In the genomic region with DNA sequence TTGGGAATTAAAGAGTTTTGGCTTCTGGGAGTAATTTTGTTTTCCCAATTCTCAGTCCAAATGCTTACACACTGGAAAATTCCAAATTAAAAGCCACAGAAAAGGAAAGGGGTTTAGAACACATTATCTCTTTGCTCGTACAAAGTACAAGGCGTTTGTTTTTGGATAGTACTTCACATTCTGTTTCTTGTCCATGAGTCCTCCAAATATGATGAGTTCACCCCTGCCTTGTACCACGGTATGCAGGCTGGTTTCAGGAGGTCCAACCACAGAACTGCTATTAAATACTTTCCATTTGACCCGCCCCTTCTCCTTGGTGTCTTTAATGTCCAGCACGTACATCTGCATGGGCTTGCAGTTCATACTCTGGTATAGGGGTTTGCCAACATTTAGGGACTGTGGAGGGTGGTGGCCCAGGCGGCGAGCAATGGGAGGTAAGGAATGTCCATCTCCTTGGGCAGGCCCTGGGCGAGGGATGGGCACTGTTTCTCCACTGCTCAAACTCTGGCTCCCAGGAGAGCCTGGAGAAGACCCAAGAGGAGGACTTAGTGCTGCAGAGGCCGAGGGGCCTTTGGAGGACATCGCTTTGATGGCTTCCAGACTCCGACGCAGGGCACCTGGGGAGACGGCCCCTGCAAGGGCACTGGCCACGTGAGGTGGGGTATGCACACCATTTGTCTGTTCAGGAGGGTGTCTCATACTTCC, we compare ENCODE assay signal across 14 cellular contexts. TPM values are rescaled to one million over a fixed set of nuclear protein-coding genes. Genes with fewer than 3 reads are reported as not detected.
DNase-seq lines count a peak whose midpoint lies in the region; ATAC-seq and TF ChIP-seq lines count a peak whose summit lies in the region.
"Had no signal": no experiment of that assay in that cellular context is flagged by ENCODE, and none has a peak within 500 bp of the region (broad histone marks: within the 10 kb centered on the region; RNA-seq: fewer than 3 reads in every experiment).

No MANE protein-coding gene starts in this region.

- H3K9me3 ChIP-seq in mammary epithelial cell (replicated peaks; ENCODE audit: insufficient read depth, low read length) = no peaks in the 10 kb centered on the region
- H3K9me3 ChIP-seq in esophagus (ENCODE audit: control insufficient read depth in 2 of 2, insufficient read depth in 1 of 2, low read depth in 1 of 2, low read length in 1 of 2) = no peaks in the 10 kb centered on the region
- H3K9me3 ChIP-seq in mucosa of rectum (ENCODE audit: control insufficient read depth in 2 of 2, low read length in 2 of 2) = no peaks in the 10 kb centered on the region
- no peaks in the 10 kb centered on the region for H3K9me3 ChIP-seq in aorta (ENCODE audit: control insufficient read depth, low read length)
- H3K9me3 ChIP-seq in BE2C = no peaks in the 10 kb centered on the region

- H4K20me1 ChIP-seq in mammary epithelial cell (ENCODE audit: insufficient read depth, low read length) = no peaks in the 10 kb centered on the region

- H3K4me3 ChIP-seq in mammary epithelial cell (replicated peaks in 1 of 3; ENCODE audit: insufficient read depth in 1 of 3, low read depth in 2 of 3, low read length in 3 of 3) (no peak overlapping the region), esophagus (ENCODE audit: low read depth in 1 of 2, low read length in 2 of 2) (no peak overlapping the region), mucosa of rectum (ENCODE audit: low read length in 2 of 2) (no peak overlapping the region), aorta (ENCODE audit: low read length in 2 of 2) (no peak overlapping the region), BE2C (ENCODE audit: low read depth, low read length) (no peak overlapping the region)

- peak; percentile 52 for ATAC-seq in aorta (ENCODE audit: low FRiP score)
- no peak for ATAC-seq in T-cell (replicated peaks in 1 of 4)

- H2AFZ ChIP-seq in mammary epithelial cell (ENCODE audit: low read depth, low read length) = no peak overlapping the region

- H3K4me2 ChIP-seq in mammary epithelial cell (ENCODE audit: insufficient read depth, low read depth, low read length) = no peak overlapping the region

- BruUV-seq in MCF 10A (replicated peaks; lab: Mats Ljungman, UMichigan) (TSS peak; percentile 15), mammary epithelial cell (replicated peaks; lab: Mats Ljungman, UMichigan) (no TSS peak)

- dilution Hi-C loops in mammary epithelial cell (cut with HindIII; ENCODE audit: low sequenced_read_pairs) = no loop called here

- in situ Hi-C loops in mammary epithelial cell (cut with MboI; ENCODE audit: low sequenced_read_pairs in 2 of 2) = no loop called here

- H3K27ac ChIP-seq in mammary epithelial cell (ENCODE audit: insufficient read depth, low read depth, low read length) (no peak overlapping the region), esophagus (ENCODE audit: low read depth in 2 of 2, low read length in 1 of 2) (peak overlapping the region; percentile 59 to 77), mucosa of rectum (ENCODE audit: low read depth in 2 of 2, low read length in 2 of 2) (peak overlapping the region; percentile 33 to 62), aorta (ENCODE audit: low read depth in 1 of 2, low read length in 2 of 2) (peak overlapping the region; percentile 25 to 69)

- DNase-seq in MCF 10A (ENCODE audit: unreplicated experiment) (no peak), mammary epithelial cell (no peak), aorta (peak in 1 of 2 donors; percentile 70), T-cell (no peak), posterior cingulate gyrus (no peak), BE2C (no peak)
- DNase-seq: amniotic stem cell, DMS79, KG1, NCI-H2029 treated with DMSO at 0.1 percent for 48 hours, T-helper 9 cell had no signal

- H3K27me3 Mint-ChIP-seq in MCF 10A (ENCODE audit: insufficient read depth, unreplicated experiment) = no peaks in the 10 kb centered on the region
- H3K27me3 Mint-ChIP-seq in T-cell = no peaks in the 10 kb centered on the region

- POLR2A ChIA-PET in MCF 10A (lab: Yijun Ruan, JAX) (interaction anchor here (1.0 to 2.1 kb wide), 2 partner anchors 70 to 102 kb away, joined by 4 to 5 read pairs; partner anchors contain the start of gene FBXO42), T-cell (lab: Charles Lee) (no interaction called here)

- no peak overlapping the region for H3K4me3 Mint-ChIP-seq in MCF 10A (ENCODE audit: unreplicated experiment)
- H3K4me3 Mint-ChIP-seq in T-cell = no peak overlapping the region
- H3K4me3 Mint-ChIP-seq: neural crest cell had no signal

- no peaks in the 10 kb centered on the region for H3K27me3 ChIP-seq in mammary epithelial cell (ENCODE audit: insufficient read depth, low read length)
- no peaks in the 10 kb centered on the region for H3K27me3 ChIP-seq in esophagus (ENCODE audit: control insufficient read depth in 1 of 2, insufficient read depth in 2 of 2, low read length in 2 of 2)
- no peaks in the 10 kb centered on the region for H3K27me3 ChIP-seq in mucosa of rectum (ENCODE audit: control insufficient read depth in 2 of 2, insufficient read depth in 2 of 2, low read length in 2 of 2)
- H3K27me3 ChIP-seq in aorta (ENCODE audit: control insufficient read depth in 1 of 2, insufficient read depth in 2 of 2, low read length in 1 of 2) = no peaks in the 10 kb centered on the region
- no peaks in the 10 kb centered on the region for H3K27me3 ChIP-seq in BE2C

- CTCF ChIA-PET in MCF 10A (lab: Yijun Ruan, JAX) (no interaction called here), mammary epithelial cell (lab: Charles Lee; ENCODE audit: low non-redundant PET) (no interaction called here), T-cell (lab: Charles Lee) (no interaction called here)

- H3K36me3 Mint-ChIP-seq in MCF 10A (ENCODE audit: insufficient read depth, unreplicated experiment) = peaks cover 73% of the 10 kb centered on the region
- peaks cover 34% of the 10 kb centered on the region for H3K36me3 Mint-ChIP-seq in T-cell

- intact Hi-C loops in MCF 10A (cut with micrococcal nuclease) = no loop called here
- intact Hi-C loops in mammary epithelial cell (cut with micrococcal nuclease) = no loop called here
- intact Hi-C loops in aorta (cut with DNase I) = loop anchor here (5.0 kb wide), 1 partner anchor 42 kb away; no protein-coding TSS in a partner anchor
- intact Hi-C loops in posterior cingulate gyrus (cut with DNase I) = no loop called here

- H3K4me1 Mint-ChIP-seq in MCF 10A (ENCODE audit: insufficient read depth, unreplicated experiment) (peaks cover 38% of the 10 kb centered on the region), T-cell (peaks cover 12 to 21% (median 17%) of the 10 kb centered on the region in 3 donors)

- H3K79me2 ChIP-seq in mammary epithelial cell (ENCODE audit: insufficient read depth, low read length) = no peaks in the 10 kb centered on the region

- H3K9ac ChIP-seq in mammary epithelial cell (ENCODE audit: insufficient read depth, low read length) (no peak overlapping the region), mucosa of rectum (ENCODE audit: low read depth in 1 of 2, low read length in 2 of 2) (no peak overlapping the region)

- peaks cover 4% of the 10 kb centered on the region for H3K36me3 ChIP-seq in mammary epithelial cell (ENCODE audit: insufficient read depth, low read length)
- H3K36me3 ChIP-seq in esophagus (ENCODE audit: control insufficient read depth in 2 of 2, insufficient read depth in 2 of 2, low read length in 1 of 2) = peaks cover 11 to 19% of the 10 kb centered on the region in 2 donors
- peaks cover 29 to 48% of the 10 kb centered on the region in 2 donors for H3K36me3 ChIP-seq in mucosa of rectum (ENCODE audit: control insufficient read depth in 2 of 2, insufficient read depth in 2 of 2, low read length in 2 of 2)
- H3K36me3 ChIP-seq in aorta (ENCODE audit: control insufficient read depth in 1 of 2, insufficient read depth in 2 of 2, low read length in 1 of 2) = peaks cover 4 to 5% of the 10 kb centered on the region in 2 donors
- peaks cover 15% of the 10 kb centered on the region for H3K36me3 ChIP-seq in BE2C

- no peak for TF ChIP-seq CTCF in MCF 10A (IDR thresholded peaks at IDR 0.05; ENCODE audit: unreplicated experiment)
- no peak for TF ChIP-seq CTCF in mammary epithelial cell (conservative IDR thresholded peaks at IDR 0.05 in 1 of 2, IDR thresholded peaks at IDR 0.05 in 1 of 2; ENCODE audit: extremely low read depth in 1 of 2, insufficient read depth in 1 of 2, low read depth in 1 of 2, low read length in 2 of 2)
- no peak for TF ChIP-seq CTCF in BE2C (IDR thresholded peaks at IDR 0.05; ENCODE audit: low read depth, low read length)

- WGBS in mammary epithelial cell (ENCODE audit: low coverage, missing lambda C conversion rate) = 78% methylated on average over 12 of the region's 14 CpGs
- 85% methylated on average over 14 of the region's 14 CpGs for WGBS in esophagus, 2 donors
- WGBS in aorta, 2 donors = 57 to 59% methylated on average over 14 of the region's 14 CpGs

- peaks cover 14% of the 10 kb centered on the region for H3K4me1 ChIP-seq in mammary epithelial cell (ENCODE audit: insufficient read depth, low read length)
- H3K4me1 ChIP-seq in esophagus (ENCODE audit: control insufficient read depth in 2 of 2, insufficient read depth in 2 of 2, low read length in 1 of 2) = peaks cover 0 to 7% of the 10 kb centered on the region in 2 donors
- H3K4me1 ChIP-seq in mucosa of rectum (ENCODE audit: control insufficient read depth in 2 of 2, insufficient read depth in 2 of 2, low read length in 2 of 2) = peaks cover 8 to 9% of the 10 kb centered on the region in 2 donors
- peaks cover 13 to 14% of the 10 kb centered on the region in 2 donors for H3K4me1 ChIP-seq in aorta (ENCODE audit: control insufficient read depth in 1 of 2, insufficient read depth in 2 of 2, low read length in 2 of 2)
- peaks cover 54% of the 10 kb centered on the region for H3K4me1 ChIP-seq in BE2C

- H3K9me3 Mint-ChIP-seq in MCF 10A (ENCODE audit: unreplicated experiment) (no peaks in the 10 kb centered on the region), T-cell (no peaks in the 10 kb centered on the region)
- H3K9me3 Mint-ChIP-seq: neural crest cell had no signal

- peak overlapping the region; percentile 88 for H3K27ac Mint-ChIP-seq in MCF 10A (ENCODE audit: low read depth, unreplicated experiment)
- H3K27ac Mint-ChIP-seq in T-cell = no peak overlapping the region

RNA-seq across cellular contexts. Expression of gene CPLANE2, which starts 13.7 kb away (rescaled TPM):
- total RNA-seq in MCF 10A (2022) = 8.3 and 13.2 TPM in 2 replicates
- 10 to 100 TPM; 13.3 to 14.8 TPM for total RNA-seq in mammary epithelial cell
- 4.6 TPM for polyA plus RNA-seq in mammary epithelial cell
- polyA minus RNA-seq in mammary epithelial cell = 5.6 TPM
- 1 to 10 TPM; 3.2 to 4.1 TPM for polyA plus RNA-seq in esophagus
- 1 to 10 TPM; 2.6 to 6.4 TPM for total RNA-seq in aorta
- polyA plus RNA-seq in aorta = 1 to 10 TPM; 1.9 to 3.2 TPM
- total RNA-seq in T-cell = 10 to 100 TPM in 3 of 5 donors, 1 to 10 TPM in 2; 6.6 to 13.2 (median 11.3) TPM
- polyA plus RNA-seq in BE2C (2012; ENCODE audit: insufficient read depth, insufficient read length, low read depth) = 2.4 TPM

RNA-seq across cellular contexts. Expression of gene ARHGEF19, which starts 38.2 kb away (rescaled TPM):
- total RNA-seq in MCF 10A (2022) (1.7 and 1.9 TPM in 2 replicates), mammary epithelial cell (1 to 10 TPM; 3.0 to 3.5 TPM), aorta (1 to 10 TPM; 7.1 to 8.6 TPM), T-cell (10 to 100 TPM in 3 of 5 donors, 1 to 10 TPM in 2; 7.0 to 17.6 (median 12.3) TPM)
- polyA plus RNA-seq in mammary epithelial cell (4.0 TPM), esophagus (10 to 100 TPM; 20.1 to 31.1 TPM), aorta (10 to 100 TPM in 1 of 2 donors, 1 to 10 TPM in 1; 3.3 to 19.7 TPM)
- 2.0 TPM for polyA minus RNA-seq in mammary epithelial cell
- polyA plus RNA-seq in BE2C (2012; ENCODE audit: insufficient read depth, insufficient read length, low read depth) = 13.3 TPM

Comparison
In these comparisons a context has a peak if more than half of its experiments do, and no peak if none do; other contexts are left out.
1. intact Hi-C loops: an anchor here in aorta (5.0 kb wide); none called in MCF 10A, mammary epithelial cell and posterior cingulate gyrus.